In the genomic region with DNA sequence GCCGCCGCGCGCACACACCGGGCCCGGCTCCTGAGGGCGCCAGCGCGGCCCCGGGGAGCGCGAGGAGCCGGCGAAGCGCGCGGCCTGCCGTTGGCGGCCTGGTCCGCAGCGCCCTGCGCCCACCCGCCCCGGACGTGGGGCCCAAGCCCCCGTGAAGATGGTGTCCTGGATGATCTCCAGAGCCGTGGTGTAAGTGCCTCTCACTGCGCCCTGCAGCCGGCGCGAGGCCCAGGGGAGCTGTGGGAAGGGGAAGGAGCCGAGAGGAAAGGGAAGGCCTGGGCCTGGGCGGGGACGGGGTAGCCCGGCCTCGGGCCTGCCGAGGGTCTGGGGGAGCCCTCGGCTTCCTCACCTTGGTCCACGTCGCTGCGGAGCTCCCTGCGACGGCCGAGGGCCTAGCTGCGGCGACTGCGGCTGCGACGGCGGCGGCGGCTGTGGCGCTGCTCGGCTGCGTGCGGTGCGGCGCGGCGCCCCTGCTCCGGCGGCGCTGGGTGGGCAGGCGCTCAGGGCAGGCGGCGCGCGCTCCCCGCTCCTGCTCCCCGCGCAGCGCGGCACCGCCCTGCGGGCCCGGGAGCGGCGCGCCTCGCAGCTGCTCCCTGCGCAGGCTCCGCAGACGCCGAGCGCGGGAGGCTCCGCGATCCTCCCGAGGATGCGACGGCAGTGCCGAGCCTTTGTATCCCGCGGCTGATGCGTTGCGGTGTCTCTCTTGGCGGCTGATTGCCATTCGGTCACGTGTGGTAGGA, we compare ENCODE assay signal across 8 cellular contexts. TPM values are rescaled to one million over a fixed set of nuclear protein-coding genes. Genes with fewer than 3 reads are reported as not detected.
DNase-seq lines count a peak whose midpoint lies in the region; ATAC-seq and TF ChIP-seq lines count a peak whose summit lies in the region.

A gene with protein sequence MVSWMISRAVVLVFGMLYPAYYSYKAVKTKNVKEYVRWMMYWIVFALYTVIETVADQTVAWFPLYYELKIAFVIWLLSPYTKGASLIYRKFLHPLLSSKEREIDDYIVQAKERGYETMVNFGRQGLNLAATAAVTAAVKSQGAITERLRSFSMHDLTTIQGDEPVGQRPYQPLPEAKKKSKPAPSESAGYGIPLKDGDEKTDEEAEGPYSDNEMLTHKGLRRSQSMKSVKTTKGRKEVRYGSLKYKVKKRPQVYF (plus strand): TSS at position 13 of the 740 bp plus-strand sequence. CDS start 145 bp downstream, at position 158.

- peak; percentile 92 for DNase-seq in GM03348 (ENCODE audit: low spot score)
- DNase-seq in KBM-7: peak; percentile 72
- peak; percentile 21 to 66 (median 40) for DNase-seq in T-helper 1 cell
- DNase-seq in amniotic stem cell (lab: John Stamatoyannopoulos, UW): peak; percentile 40
- peak; percentile 70 for DNase-seq in left ventricle myocardium inferior
- DNase-seq in prostate gland (ENCODE audit: low spot score): peak; percentile 51
- no peak for DNase-seq in vagina (ENCODE audit: extremely low spot score in 2 of 2)

- H3K9me3 ChIP-seq in left ventricle myocardium inferior (replicated peaks): no peaks in the 10 kb centered on the region
- no peaks in the 10 kb centered on the region for H3K9me3 ChIP-seq in prostate gland
- H3K9me3 ChIP-seq in vagina: no peaks in the 10 kb centered on the region

- in situ Hi-C loops in KBM-7 (cut with MboI; ENCODE audit: low pct_unique_long_range_greater_than_20kb, low sequenced_read_pairs): no loop called here

- TF ChIP-seq CTCF in left ventricle myocardium inferior (IDR thresholded peaks at IDR 0.05; ENCODE audit: borderline replicate concordance) (no peak), prostate gland (IDR thresholded peaks at IDR 0.05) (no peak), vagina (IDR thresholded peaks at IDR 0.05) (no peak)

- H3K27me3 ChIP-seq in left ventricle myocardium inferior (ENCODE audit: low read depth): no peaks in the 10 kb centered on the region
- no peaks in the 10 kb centered on the region for H3K27me3 ChIP-seq in prostate gland (replicated peaks; ENCODE audit: insufficient read depth)
- H3K27me3 ChIP-seq in vagina: no peaks in the 10 kb centered on the region

- no peaks in the 10 kb centered on the region for H3K36me3 ChIP-seq in left ventricle myocardium inferior
- no peaks in the 10 kb centered on the region for H3K36me3 ChIP-seq in prostate gland
- H3K36me3 ChIP-seq in vagina: no peaks in the 10 kb centered on the region

- TF ChIP-seq POLR2A in prostate gland (IDR thresholded peaks at IDR 0.05): peak; percentile 14
- peak in 1 of 2 donors; percentile 45 for TF ChIP-seq POLR2A in vagina (IDR thresholded peaks at IDR 0.05)

- peaks cover 79% of the 10 kb centered on the region for H3K4me1 ChIP-seq in left ventricle myocardium inferior
- peaks cover 8% of the 10 kb centered on the region for H3K4me1 ChIP-seq in prostate gland (replicated peaks)
- H3K4me1 ChIP-seq in vagina: peaks cover 58% of the 10 kb centered on the region

- WGBS in prostate gland: 0% methylated on average over 32 of the region's 99 CpGs

- peak; percentile 78 for ATAC-seq in GM21717 (IDR thresholded peaks at IDR 0.05; ENCODE audit: unreplicated experiment)

- intact Hi-C loops in left ventricle myocardium inferior (cut with micrococcal nuclease) (loop anchor here (10.0 kb wide), 1 partner anchor 103 kb away; no protein-coding TSS in a partner anchor), prostate gland (cut with DNase I) (loop anchor here (1.0 to 10.0 kb wide), 4 partner anchors 55 to 317 kb away; no protein-coding TSS in a partner anchor), vagina (cut with DNase I) (loop anchor here (5.0 to 10.0 kb wide), 2 partner anchors 57 to 191 kb away; a partner anchor contains a TSS)

- H3K27ac ChIP-seq in left ventricle myocardium inferior (replicated peaks) (peak within 1 kb of the TSS; percentile 99), prostate gland (peak within 1 kb of the TSS; percentile 98), vagina (peak within 1 kb of the TSS; percentile 98)

- H3K4me3 ChIP-seq in left ventricle myocardium inferior (peak within 1 kb of the TSS; percentile 84), prostate gland (peak within 1 kb of the TSS; percentile 73 to 76), vagina (peak within 1 kb of the TSS; percentile 73 to 96)

RNA-seq across cellular contexts. Expression of the gene that starts here (rescaled TPM):
- 18.2 TPM for total RNA-seq in left ventricle myocardium inferior
- 10 to 100 TPM; 32.0 to 52.4 TPM for total RNA-seq in prostate gland
- total RNA-seq in vagina: 41.0 TPM

Comparison
In these comparisons a context has a peak if more than half of its experiments do, and no peak if none do; other contexts are left out.
1. DNase-seq: peak in GM03348 (single experiment), KBM-7 (single experiment), T-helper 1 cell (5 of 5), amniotic stem cell (single experiment), left ventricle myocardium inferior (single experiment) and prostate gland (single experiment); none in vagina (0 of 2).
2. Peak in every context shown above with its lines, with median percentiles within 50 percentile points of each other: H3K27ac ChIP-seq and H3K4me3 ChIP-seq.